ENCODE assay signal across 19 cellular contexts in the genomic region with DNA sequence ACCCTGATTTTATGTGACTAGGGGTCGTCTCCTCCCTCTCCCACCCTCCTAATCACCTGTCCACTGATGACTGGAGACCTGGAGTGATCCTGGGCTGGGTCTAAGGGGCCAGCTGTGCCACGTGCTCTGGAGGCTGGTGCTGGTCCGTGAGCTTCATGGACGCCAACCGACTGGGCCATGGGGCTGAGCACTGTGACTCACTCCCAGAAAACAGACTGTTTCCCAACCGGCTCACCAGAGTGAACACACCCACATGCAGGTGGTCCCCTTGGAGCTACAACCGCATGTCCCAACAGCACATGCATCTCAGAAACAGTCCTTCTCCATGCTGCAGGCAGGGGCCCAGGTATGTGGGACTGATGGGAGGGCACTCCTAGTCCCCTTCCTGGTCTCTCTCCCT. TPM values are rescaled to one million over a fixed set of nuclear protein-coding genes. Genes with fewer than 3 reads are reported as not detected.
A peak's percentile ranks its signal among the peaks of the same experiment; 100 is the strongest.
DNase-seq lines count a peak whose midpoint lies in the region; ATAC-seq and TF ChIP-seq lines count a peak whose summit lies in the region.
"Had no signal": no experiment of that assay in that cellular context is flagged by ENCODE, and none has a peak within 500 bp of the region (broad histone marks: within the 10 kb centered on the region; RNA-seq: fewer than 3 reads in every experiment).

No MANE protein-coding gene starts in this region.

- H3K79me1 ChIP-seq in mesendoderm (ENCODE audit: low read length), result no peaks in the 10 kb centered on the region

- H3K27ac ChIP-seq in foreskin keratinocyte (no peak overlapping the region), mesendoderm (ENCODE audit: low read depth, low read length) (no peak overlapping the region)
- H3K27ac ChIP-seq: GM23248 had no signal

- H3K4me3 ChIP-seq in mesendoderm (ENCODE audit: low read length), result no peak overlapping the region
- H3K4me3 ChIP-seq: GM23248 had no signal

- no peak overlapping the region for H2BK15ac ChIP-seq in mesendoderm (replicated peaks; ENCODE audit: low read depth)

- H2BK120ac ChIP-seq in mesendoderm (ENCODE audit: low read depth, low read length), result no peak overlapping the region

- no peak overlapping the region for H3K4ac ChIP-seq in mesendoderm (ENCODE audit: low read depth, low read length)

- WGBS in mesendoderm (ENCODE audit: extremely low coverage, insufficient coverage, low lambda C conversion rate), result no CpG with 5 or more reads among the region's 7 CpGs

- no peak for TF ChIP-seq CTCF in foreskin keratinocyte (conservative IDR thresholded peaks at IDR 0.05)

- H3K18ac ChIP-seq in mesendoderm (ENCODE audit: low read length), result no peak overlapping the region

- H3K4me1 ChIP-seq in foreskin keratinocyte (no peaks in the 10 kb centered on the region), mesendoderm (ENCODE audit: control insufficient read depth, low read depth, low read length) (no peaks in the 10 kb centered on the region)
- H3K4me1 ChIP-seq: BE2C had no signal

- peak; percentile 67 for DNase-seq in cardiac septum (ENCODE audit: low spot score)
- DNase-seq in left cardiac atrium, result no peak
- DNase-seq in foreskin keratinocyte, result peak; percentile 32 to 59
- DNase-seq in posterior vena cava (ENCODE audit: low spot score), result peak; percentile 44
- no peak for DNase-seq in left lobe of liver (ENCODE audit: low spot score)
- DNase-seq in activated CD4-positive, CD25-positive, alpha-beta regulatory T cell treated with anti-CD3 and anti-CD28 coated beads, Interleukin-2, amount 50 U/mL, for 72 hours, result no peak
- no peak for DNase-seq in mesendoderm
- DNase-seq: BE2C; GF-D8; GM23248; NCI-H1105 treated with DMSO at 0.1 percent for 48 hours; NCI-H1694; NCI-H510A; NCI-H748 treated with DMSO at 0.1 percent for 48 hours; NK-92 treated with Interleukin-12 subunit alpha and Interleukin-12 subunit beta, amount 100 ng/mL, for 24 hours; Right ventricle myocardium superior had no signal

- ATAC-seq in left cardiac atrium (no peak), foreskin keratinocyte (peak; percentile 90), HG02885 (IDR thresholded peaks at IDR 0.05; ENCODE audit: poor library complexity, unreplicated experiment) (no peak), left lobe of liver (no peak)
- ATAC-seq: HCT116 had no signal

- H4K5ac ChIP-seq in mesendoderm (ENCODE audit: low read length), result no peak overlapping the region

- H3K23ac ChIP-seq in mesendoderm (ENCODE audit: low read length), result no peak overlapping the region

- H3K9ac ChIP-seq in mesendoderm (ENCODE audit: low read length), result no peak overlapping the region
- H3K9ac ChIP-seq: GM23248 had no signal

- intact Hi-C loops in cardiac septum (cut with DNase I), result no loop called here
- intact Hi-C loops in left cardiac atrium (cut with DNase I), result no loop called here
- intact Hi-C loops in posterior vena cava (cut with DNase I), result no loop called here

- H4K8ac ChIP-seq in mesendoderm (ENCODE audit: low read depth, low read length), result no peak overlapping the region

- no peak overlapping the region for H3K4me2 ChIP-seq in mesendoderm (ENCODE audit: low read length)

- H3K36me3 ChIP-seq in mesendoderm (ENCODE audit: control insufficient read depth, insufficient read depth, low read length), result no peaks in the 10 kb centered on the region
- H3K36me3 ChIP-seq: BE2C had no signal

- H3K27me3 ChIP-seq in foreskin keratinocyte (peaks cover 28% of the 10 kb centered on the region), mesendoderm (ENCODE audit: insufficient read depth, low read length, poor library complexity) (no peaks in the 10 kb centered on the region)
- H3K27me3 ChIP-seq: BE2C had no signal

- H3K56ac ChIP-seq in mesendoderm (ENCODE audit: low read length), result no peak overlapping the region

- no peak overlapping the region for H2AK5ac ChIP-seq in mesendoderm (ENCODE audit: low read length)

- H2BK5ac ChIP-seq in mesendoderm (ENCODE audit: low read length), result no peak overlapping the region

- H3K79me2 ChIP-seq in mesendoderm (ENCODE audit: control insufficient read depth, insufficient read depth, low read length), result no peaks in the 10 kb centered on the region

RNA-seq across cellular contexts. Expression of a gene that starts 14.0 kb away (rescaled TPM):
- 0.46 TPM for total RNA-seq in cardiac septum
- total RNA-seq in left cardiac atrium, result under 1 TPM in 1 of 2 donors, not detected in 1; 0.18 TPM
- total RNA-seq in foreskin keratinocyte, result not detected in 2 replicates
- not detected in 2 replicates for polyA plus RNA-seq in foreskin keratinocyte
- total RNA-seq in posterior vena cava, result under 1 TPM in 1 of 2 donors, not detected in 1; 0.38 TPM
- total RNA-seq in left lobe of liver, result not detected
- polyA plus RNA-seq in mesendoderm (2013, experiment 1 of 2), result 0.65 TPM
- polyA plus RNA-seq in mesendoderm (2013, experiment 2 of 2), result 0.59 TPM
- total RNA-seq: CD4-positive, alpha-beta T cell; GM23248 had no signal
- polyA plus RNA-seq: GM23248 had no signal

Comparison
In these comparisons a context has a peak if more than half of its experiments do, and no peak if none do; other contexts are left out.
1. DNase-seq: peak in cardiac septum (single experiment), foreskin keratinocyte (2 of 2) and posterior vena cava (single experiment); none in left cardiac atrium (single experiment), left lobe of liver (single experiment), activated CD4-positive, CD25-positive, alpha-beta regulatory T cell treated with anti-CD3 and anti-CD28 coated beads, Interleukin-2, amount 50 U/mL, for 72 hours (single experiment) and mesendoderm (single experiment).